24 cellular contexts compared by ENCODE assay signal in the genomic region with DNA sequence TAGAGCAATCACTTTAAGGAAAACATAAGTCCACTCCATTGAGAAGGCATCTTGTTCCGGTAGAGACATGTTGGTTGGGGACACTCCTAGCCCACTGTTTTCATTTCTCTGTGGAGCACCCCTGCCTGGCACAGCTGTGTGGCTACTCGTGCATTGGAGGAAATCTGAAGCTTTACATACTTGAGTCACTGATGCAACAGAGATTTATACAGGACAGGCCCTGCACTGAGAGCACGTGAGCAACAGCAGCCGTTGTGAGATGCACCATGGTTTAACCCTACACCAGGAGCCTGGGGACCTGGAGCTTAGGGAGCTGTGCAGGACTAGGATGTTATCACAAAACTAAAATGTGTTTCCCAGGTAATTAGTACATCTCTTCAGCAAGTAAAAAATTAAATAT.
"Had no signal": no experiment of that assay in that cellular context is flagged by ENCODE, and none has a peak within 500 bp of the region (broad histone marks: within the 10 kb centered on the region; RNA-seq: fewer than 3 reads in every experiment).

No MANE protein-coding gene starts in this region.

- ATAC-seq: activated T-helper 17 cell treated with anti-CD3 and anti-CD28 coated beads, Interleukin-2, amount 50 U/mL, for 72 hours; Right ventricle myocardium inferior had no signal

- H3K36me3 Mint-ChIP-seq: activated CD4-positive, alpha-beta memory T cell treated with anti-CD3 and anti-CD28 coated beads for 36 hours; activated naive CD8-positive, alpha-beta T cell; brain had no signal

- H3K27me3 Mint-ChIP-seq: activated CD4-positive, alpha-beta memory T cell treated with anti-CD3 and anti-CD28 coated beads for 36 hours; activated CD4-positive, alpha-beta T cell treated with anti-CD3 and anti-CD28 coated beads, Interleukin-2, amount 10 ng/mL, durations not matched to agents 7 days and 5 days; activated T-helper 17 cell treated with anti-CD3 and anti-CD28 coated beads, Interleukin-2, amount 50 U/mL, for 72 hours; central memory CD8-positive, alpha-beta T cell had no signal

- DNase-seq: activated CD4-positive, alpha-beta memory T cell treated with anti-CD3 and anti-CD28 coated beads for 36 hours; activated CD4-positive, alpha-beta T cell treated with anti-CD3 and anti-CD28 coated beads, Interleukin-2, amount 10 ng/mL, durations not matched to agents 7 days and 5 days; activated CD4-positive, CD25-positive, alpha-beta regulatory T cell; activated CD8-positive, alpha-beta memory T cell treated with anti-CD3 and anti-CD28 coated beads for 24 hours; activated gamma-delta T cell; activated naive CD4-positive, alpha-beta T cell treated with anti-CD3 and anti-CD28 coated beads for 36 hours; activated T-cell treated with anti-CD3 and anti-CD28 coated beads, Interleukin-2, amount 50 U/mL, for 48 hours; amygdala; Kasumi-1; KBM-7; NCI-H1092; NCI-H1417 treated with DMSO at 0.1 percent for 48 hours; NCI-H1694; NCI-H2029; NCI-H446; NCI-H524; T-helper 1 cell had no signal

- H3K4me3 ChIP-seq: SK-N-MC had no signal

- H3K27ac Mint-ChIP-seq: activated CD4-positive, alpha-beta memory T cell treated with anti-CD3 and anti-CD28 coated beads for 36 hours; activated CD4-positive, alpha-beta T cell treated with anti-CD3 and anti-CD28 coated beads, Interleukin-2, amount 10 ng/mL, durations not matched to agents 7 days and 5 days; activated naive CD4-positive, alpha-beta T cell treated with anti-CD3 and anti-CD28 coated beads for 36 hours; activated naive CD8-positive, alpha-beta T cell; activated T-helper 17 cell treated with anti-CD3 and anti-CD28 coated beads, Interleukin-2, amount 50 U/mL, for 72 hours; brain had no signal

- H3K27ac ChIP-seq: SK-N-MC, VCaP had no signal

- H3K4me3 Mint-ChIP-seq: activated CD4-positive, alpha-beta memory T cell treated with anti-CD3 and anti-CD28 coated beads for 36 hours; activated CD4-positive, alpha-beta T cell treated with anti-CD3 and anti-CD28 coated beads, Interleukin-2, amount 10 ng/mL, durations not matched to agents 7 days and 5 days; activated naive CD4-positive, alpha-beta T cell treated with anti-CD3 and anti-CD28 coated beads for 36 hours; activated naive CD8-positive, alpha-beta T cell; activated T-helper 17 cell treated with anti-CD3 and anti-CD28 coated beads, Interleukin-2, amount 50 U/mL, for 72 hours; brain; central memory CD8-positive, alpha-beta T cell had no signal

- H3K9me3 Mint-ChIP-seq: activated CD4-positive, alpha-beta memory T cell treated with anti-CD3 and anti-CD28 coated beads for 36 hours had no signal

- H3K4me1 Mint-ChIP-seq: activated CD4-positive, alpha-beta T cell treated with anti-CD3 and anti-CD28 coated beads, Interleukin-2, amount 10 ng/mL, durations not matched to agents 7 days and 5 days; activated T-helper 17 cell treated with anti-CD3 and anti-CD28 coated beads, Interleukin-2, amount 50 U/mL, for 72 hours; brain; central memory CD8-positive, alpha-beta T cell had no signal
